1 cellular context compared by ENCODE assay signal in genomic region chr12:80162177-80162576, GRCh38.
TF ChIP-seq lines count a peak whose summit lies in the region.

No MANE protein-coding gene starts in this region.

TF ChIP-seq in SK-N-SH, 30 proteins besides CTCF, POLR2A, EP300 and RAD21 (continued from another document):
- TF ChIP-seq ZBTB33 (IDR thresholded peaks at IDR 0.05; ENCODE audit: borderline replicate concordance, low read depth): no peak
- no peak for TF ChIP-seq FOSL2 (IDR thresholded peaks at IDR 0.05; ENCODE audit: borderline replicate concordance, low read depth)
